In the genomic region with DNA sequence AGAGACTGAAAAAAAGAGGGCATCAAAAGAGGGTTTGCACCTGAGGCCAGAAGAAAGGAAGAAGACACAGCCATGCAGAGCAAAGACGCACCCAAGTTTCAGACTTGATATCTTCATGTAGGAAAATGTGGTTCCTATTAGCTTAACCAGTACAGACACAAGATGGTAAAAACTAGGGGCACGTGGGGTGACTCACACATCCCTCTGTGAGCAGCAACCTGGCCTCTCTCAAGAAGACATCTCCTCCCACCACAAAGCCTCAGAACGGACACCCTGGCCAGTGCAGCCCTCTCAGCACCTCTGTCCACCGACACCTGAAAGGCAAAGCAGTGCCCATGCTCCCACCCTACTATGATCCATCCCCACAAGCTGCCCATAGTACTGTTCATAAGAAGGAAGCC, we compare ENCODE assay signal across 8 cellular contexts. TPM values are rescaled to one million over a fixed set of nuclear protein-coding genes. Genes with fewer than 3 reads are reported as not detected.
DNase-seq lines count a peak whose midpoint lies in the region; ATAC-seq and TF ChIP-seq lines count a peak whose summit lies in the region.

No MANE protein-coding gene starts in this region.

- H3K23ac ChIP-seq in H9 (ENCODE audit: insufficient read length, low read depth, low read length) = no peak overlapping the region

- H2AK5ac ChIP-seq in H9 (ENCODE audit: insufficient read length, low read length) = no peak overlapping the region

- no peaks in the 10 kb centered on the region for H3K23me2 ChIP-seq in H9 (ENCODE audit: insufficient read length, low read depth, low read length, poor library complexity, severe bottlenecking)

- H3K4me3 Mint-ChIP-seq in naive thymus-derived CD8-positive, alpha-beta T cell = peak overlapping the region in 6 of 10 donors; percentile 10 to 65 (median 50)
- no peak overlapping the region for H3K4me3 Mint-ChIP-seq in H9

- no peak overlapping the region for H3K9ac ChIP-seq in H9 (ENCODE audit: extremely low read depth, insufficient read length, low read length)

- H2BK12ac ChIP-seq in H9 (ENCODE audit: insufficient read length, low read depth, low read length) = no peak overlapping the region

- H3K4me2 ChIP-seq in H9 (ENCODE audit: insufficient read depth, insufficient read length, low read length) = no peak overlapping the region

- peak overlapping the region in 7 of 10 donors; percentile 2 to 81 (median 26) for H3K27ac Mint-ChIP-seq in naive thymus-derived CD8-positive, alpha-beta T cell
- peak overlapping the region in 1 of 3 experiments; percentile 56; a peak in 2 of 7 replicates for H3K27ac Mint-ChIP-seq in H9

- DNase-seq in GM03348 (ENCODE audit: low spot score) = peak; percentile 43
- peak; percentile 59 for DNase-seq in activated T-cell treated with anti-CD3 and anti-CD28 coated beads for 24 hours (ENCODE audit: low read depth)
- DNase-seq in naive thymus-derived CD8-positive, alpha-beta T cell = no peak
- no peak for DNase-seq in NCI-H1105 treated with DMSO at 0.1 percent for 48 hours (lab: John Stamatoyannopoulos, UW)
- DNase-seq in H9 = no peak
- no peak for DNase-seq in effector CD8-positive, alpha-beta T cell (lab: John Stamatoyannopoulos, UW)
- no peak for DNase-seq in GOT3 (lab: John Stamatoyannopoulos, UW)

- H3K56ac ChIP-seq in H9 (ENCODE audit: insufficient read length, low read depth, low read length) = no peak overlapping the region

- no peak overlapping the region for H3T11ph ChIP-seq in H9 (ENCODE audit: low read length)

- H3K27me3 Mint-ChIP-seq in naive thymus-derived CD8-positive, alpha-beta T cell = no peaks in the 10 kb centered on the region
- H3K27me3 Mint-ChIP-seq in H9 (ENCODE audit: low read depth) = no peaks in the 10 kb centered on the region

- no peaks in the 10 kb centered on the region for H3K79me1 ChIP-seq in H9 (ENCODE audit: insufficient read depth, low read depth, low read length, poor library complexity, severe bottlenecking)

- no peak for TF ChIP-seq CTCF in H9 (conservative IDR thresholded peaks at IDR 0.05)

- peaks cover 0 to 54% (median 42%) of the 10 kb centered on the region in 3 donors for H3K36me3 Mint-ChIP-seq in naive thymus-derived CD8-positive, alpha-beta T cell
- H3K36me3 Mint-ChIP-seq in H9 (ENCODE audit: insufficient read depth in 1 of 3, low read depth in 3 of 3) = peaks cover 3 to 35% (median 26%) of the 10 kb centered on the region in 3 experiments; a peak in 6 of 7 replicates

- no peak overlapping the region for H2BK5ac ChIP-seq in H9 (ENCODE audit: insufficient read length, low read length)

- H3K4ac ChIP-seq in H9 (ENCODE audit: low read depth, low read length) = no peak overlapping the region

- no peaks in the 10 kb centered on the region for H3K4me1 ChIP-seq in H9 (ENCODE audit: insufficient read depth, low read length)

- H3K4me1 Mint-ChIP-seq in naive thymus-derived CD8-positive, alpha-beta T cell = peaks cover 15 to 53% (median 32%) of the 10 kb centered on the region in 4 donors
- no peaks in the 10 kb centered on the region for H3K4me1 Mint-ChIP-seq in H9

- H3K79me2 ChIP-seq in H9 (ENCODE audit: insufficient read depth, low read length) = no peaks in the 10 kb centered on the region

- H2BK20ac ChIP-seq in H9 (ENCODE audit: low read depth, low read length, poor library complexity, severe bottlenecking) = no peak overlapping the region

- WGBS in H9 (ENCODE audit: extremely low coverage, insufficient read length, low lambda C conversion rate) = no CpG with 5 or more reads among the region's 4 CpGs

- H4K8ac ChIP-seq in H9 (replicated peaks; ENCODE audit: insufficient read length, low read depth, low read length) = no peak overlapping the region

- H3K27me3 ChIP-seq in H9 (ENCODE audit: insufficient read depth, low read length) = no peaks in the 10 kb centered on the region

- no peak overlapping the region for H3K27ac ChIP-seq in H9 (ENCODE audit: insufficient read length, low read depth, low read length)

- no peak overlapping the region for H3K18ac ChIP-seq in H9 (ENCODE audit: insufficient read length, low read depth, low read length)

- ATAC-seq in HG03342 (IDR thresholded peaks at IDR 0.05; ENCODE audit: unreplicated experiment) = peak; percentile 60
- ATAC-seq in naive thymus-derived CD8-positive, alpha-beta T cell = peak in 1 of 2 donors; percentile 30

- H4K5ac ChIP-seq in H9 (ENCODE audit: insufficient read length, low read depth, low read length) = no peak overlapping the region

- H2AFZ ChIP-seq in H9 (ENCODE audit: low read length) = no peak overlapping the region

- no peak overlapping the region for H2BK120ac ChIP-seq in H9 (ENCODE audit: low read depth, low read length, poor library complexity, severe bottlenecking)

- POLR2A ChIA-PET in naive thymus-derived CD8-positive, alpha-beta T cell (lab: Charles Lee) = interaction anchor here (1.5 kb wide), 1 partner anchor 15 kb away, joined by 4 read pairs; no protein-coding TSS in a partner anchor

- no peak overlapping the region for H2BK15ac ChIP-seq in H9 (ENCODE audit: low read depth, low read length)

- no peaks in the 10 kb centered on the region for H4K20me1 ChIP-seq in H9 (ENCODE audit: control insufficient read depth, insufficient read depth, insufficient read length)

- no peaks in the 10 kb centered on the region for H3K9me3 ChIP-seq in H9 (ENCODE audit: control insufficient read depth, low read depth, low read length)

- no peaks in the 10 kb centered on the region for H3K9me3 Mint-ChIP-seq in naive thymus-derived CD8-positive, alpha-beta T cell
- no peaks in the 10 kb centered on the region for H3K9me3 Mint-ChIP-seq in H9

- no peak overlapping the region for H3K14ac ChIP-seq in H9 (ENCODE audit: insufficient read depth, low read length)

- no peak overlapping the region for H4K91ac ChIP-seq in H9 (ENCODE audit: insufficient read length, low read depth, low read length)

RNA-seq across cellular contexts. Expression of a gene that starts 33.3 kb away (rescaled TPM):
- 10 to 100 TPM; 18.7 to 27.0 TPM for total RNA-seq in naive thymus-derived CD8-positive, alpha-beta T cell
- 10 to 100 TPM; 12.7 to 17.0 (median 16.3) TPM for polyA plus RNA-seq in naive thymus-derived CD8-positive, alpha-beta T cell
- total RNA-seq in H9 (2021) = 51.8 and 55.0 TPM in 2 replicates

RNA-seq across cellular contexts. Expression of a gene that starts 33.3 kb away (rescaled TPM):
- total RNA-seq in naive thymus-derived CD8-positive, alpha-beta T cell = 1 to 10 TPM; 6.9 TPM
- under 1 TPM; 0.14 to 0.77 (median 0.64) TPM for polyA plus RNA-seq in naive thymus-derived CD8-positive, alpha-beta T cell
- total RNA-seq in H9 (2021) = 6.6 and 7.7 TPM in 2 replicates

RNA-seq across cellular contexts. Expression of a gene that starts 50.2 kb away (rescaled TPM):
- total RNA-seq in naive thymus-derived CD8-positive, alpha-beta T cell = 10 to 100 TPM; 36.0 to 45.7 TPM
- 10 to 100 TPM; 25.4 to 52.5 (median 36.0) TPM for polyA plus RNA-seq in naive thymus-derived CD8-positive, alpha-beta T cell
- total RNA-seq in H9 (2021) = 159 and 166 TPM in 2 replicates

Comparison
In these comparisons a context has a peak if more than half of its experiments do, and no peak if none do; other contexts are left out.
1. DNase-seq: peak in GM03348 (single experiment) and activated T-cell treated with anti-CD3 and anti-CD28 coated beads for 24 hours (single experiment); none in naive thymus-derived CD8-positive, alpha-beta T cell (0 of 10), NCI-H1105 treated with DMSO at 0.1 percent for 48 hours (single experiment), H9 (single experiment), effector CD8-positive, alpha-beta T cell (single experiment) and GOT3 (single experiment).
2. H3K4me3 Mint-ChIP-seq: peak in naive thymus-derived CD8-positive, alpha-beta T cell (6 of 10); none in H9 (0 of 2).